Comparison of ENCODE assay signal across 17 cellular contexts in genomic region chr12:109735051-109735521, GRCh38. TPM values are rescaled to one million over a fixed set of nuclear protein-coding genes. Genes with fewer than 3 reads are reported as not detected.
DNase-seq lines count a peak whose midpoint lies in the region; ATAC-seq and TF ChIP-seq lines count a peak whose summit lies in the region.
"Had no signal": no experiment of that assay in that cellular context is flagged by ENCODE, and none has a peak within 500 bp of the region (broad histone marks: within the 10 kb centered on the region; RNA-seq: fewer than 3 reads in every experiment).

No MANE protein-coding gene starts in this region.

- 78% methylated on average over 10 of the region's 12 CpGs for WGBS in right lobe of liver (ENCODE audit: insufficient coverage, low coverage, low lambda C conversion rate, missing lambda C conversion rate)

- peaks cover 14% of the 10 kb centered on the region for H3K4me1 Mint-ChIP-seq in chondrocyte (ENCODE audit: low read depth)
- H3K4me1 Mint-ChIP-seq: CD4-positive, alpha-beta memory T cell had no signal

- no peaks in the 10 kb centered on the region for H3K36me3 ChIP-seq in right lobe of liver
- no peaks in the 10 kb centered on the region for H3K36me3 ChIP-seq in A673 (ENCODE audit: insufficient read depth, low read length, poor library complexity, severe bottlenecking)
- H3K36me3 ChIP-seq: upper lobe of left lung had no signal

- H3K4me3 ChIP-seq in right lobe of liver, result no peak overlapping the region
- H3K4me3 ChIP-seq in A673 (ENCODE audit: low read depth, low read length, poor library complexity, severe bottlenecking), result no peak overlapping the region
- H3K4me3 ChIP-seq: upper lobe of left lung had no signal

- no peak for ATAC-seq in right lobe of liver
- ATAC-seq in GM21423 (IDR thresholded peaks at IDR 0.05; ENCODE audit: unreplicated experiment), result no peak
- ATAC-seq: activated CD8-positive, alpha-beta T cell treated with anti-CD3 and anti-CD28 coated beads, Interleukin-2, amount 10 ng/mL, durations not matched to agents 7 days and 5 days; stimulated activated effector memory CD8-positive, alpha-beta T cell treated with anti-CD3 and anti-CD28 coated beads, Interleukin-12 subunit alpha, Interleukin-12 subunit beta, amount 100 ng/mL, for 72 hours had no signal

- no peak for TF ChIP-seq POLR2A in right lobe of liver (IDR thresholded peaks at IDR 0.05)

- CTCF ChIA-PET in A673 (lab: Charles Lee), result no interaction called here

- H3K9me3 ChIP-seq in right lobe of liver (no peaks in the 10 kb centered on the region), A673 (ENCODE audit: low read depth, low read length, poor library complexity, severe bottlenecking) (no peaks in the 10 kb centered on the region)
- H3K9me3 ChIP-seq: upper lobe of left lung had no signal

- H3K27ac ChIP-seq in right lobe of liver, result no peak overlapping the region
- peak overlapping the region; percentile 40 for H3K27ac ChIP-seq in substantia nigra (ENCODE audit: low read depth, low read length, poor library complexity, severe bottlenecking)
- H3K27ac ChIP-seq in A673 (ENCODE audit: low read depth, low read length, poor library complexity, severe bottlenecking), result no peak overlapping the region
- H3K27ac ChIP-seq: upper lobe of left lung had no signal

- TF ChIP-seq CTCF in chondrocyte (IDR thresholded peaks at IDR 0.05) (no peak), right lobe of liver (IDR thresholded peaks at IDR 0.05) (no peak), A673 (conservative IDR thresholded peaks at IDR 0.05; ENCODE audit: low read depth, low read length) (no peak)

- intact Hi-C loops in right lobe of liver (cut with DNase I), result no loop called here
- intact Hi-C loops in A673 (cut with micrococcal nuclease; ENCODE audit: unreplicated experiment), result no loop called here

- H3K27ac Mint-ChIP-seq in chondrocyte (ENCODE audit: unreplicated experiment), result no peak overlapping the region
- H3K27ac Mint-ChIP-seq: activated CD8-positive, alpha-beta T cell treated with anti-CD3 and anti-CD28 coated beads, Interleukin-2, amount 10 ng/mL, durations not matched to agents 7 days and 5 days; CD4-positive, alpha-beta memory T cell; stimulated activated effector memory CD8-positive, alpha-beta T cell treated with anti-CD3 and anti-CD28 coated beads, Interleukin-12 subunit alpha, Interleukin-12 subunit beta, amount 100 ng/mL, for 72 hours had no signal

- peaks cover 0 to 37% (median 17%) of the 10 kb centered on the region in 4 donors for H3K4me1 ChIP-seq in right lobe of liver
- H3K4me1 ChIP-seq in A673 (ENCODE audit: insufficient read depth, low read length, poor library complexity, severe bottlenecking), result peaks cover 21% of the 10 kb centered on the region

- H3K4me3 Mint-ChIP-seq in chondrocyte (ENCODE audit: unreplicated experiment), result no peak overlapping the region
- H3K4me3 Mint-ChIP-seq: activated CD8-positive, alpha-beta T cell treated with anti-CD3 and anti-CD28 coated beads, Interleukin-2, amount 10 ng/mL, durations not matched to agents 7 days and 5 days; CD4-positive, alpha-beta memory T cell; stimulated activated effector memory CD8-positive, alpha-beta T cell treated with anti-CD3 and anti-CD28 coated beads, Interleukin-12 subunit alpha, Interleukin-12 subunit beta, amount 100 ng/mL, for 72 hours had no signal

- peaks cover 8% of the 10 kb centered on the region for H3K27me3 Mint-ChIP-seq in chondrocyte (ENCODE audit: low read depth)

- H3K36me3 Mint-ChIP-seq in chondrocyte (ENCODE audit: low read depth), result no peaks in the 10 kb centered on the region
- H3K36me3 Mint-ChIP-seq: brain; CD4-positive, alpha-beta memory T cell; stimulated activated effector memory CD8-positive, alpha-beta T cell treated with anti-CD3 and anti-CD28 coated beads, Interleukin-12 subunit alpha, Interleukin-12 subunit beta, amount 100 ng/mL, for 72 hours had no signal

- H3K9me3 Mint-ChIP-seq in chondrocyte (ENCODE audit: low read depth), result no peaks in the 10 kb centered on the region
- H3K9me3 Mint-ChIP-seq: stimulated activated effector memory CD8-positive, alpha-beta T cell treated with anti-CD3 and anti-CD28 coated beads, Interleukin-12 subunit alpha, Interleukin-12 subunit beta, amount 100 ng/mL, for 72 hours had no signal

- DNase-seq in activated T-cell treated with anti-CD3 and anti-CD28 coated beads, Interleukin-2, amount 50 U/mL, for 1 hour, result peak; percentile 10
- no peak for DNase-seq in activated T-cell treated with anti-CD3 and anti-CD28 coated beads for 4 hours
- DNase-seq in chondrocyte (ENCODE audit: low spot score), result peak; percentile 51
- peak; percentile 12 to 37 (median 34) for DNase-seq in right lobe of liver
- DNase-seq in substantia nigra (lab: John Stamatoyannopoulos, UW), result no peak
- no peak for DNase-seq in A673 (ENCODE audit: low spot score)
- no peak for DNase-seq in AML-193 (lab: John Stamatoyannopoulos, UW)
- DNase-seq: activated CD8-positive, alpha-beta T cell treated with anti-CD3 and anti-CD28 coated beads, Interleukin-2, amount 10 ng/mL, durations not matched to agents 7 days and 5 days; CD4-positive, alpha-beta memory T cell; dermis blood vessel endothelial cell; DND-41; NCI-H2029; occipital lobe had no signal

- H3K27me3 ChIP-seq in right lobe of liver (no peaks in the 10 kb centered on the region), A673 (replicated peaks; ENCODE audit: insufficient read depth, low read depth, low read length, poor library complexity) (no peaks in the 10 kb centered on the region)

- POLR2A ChIA-PET in A673 (lab: Charles Lee; ENCODE audit: low non-redundant PET), result no interaction called here

- BruUV-seq in A673 (replicated peaks; lab: Mats Ljungman, UMichigan), result no TSS peak

RNA-seq across cellular contexts. Expression of gene FAM222A, which starts 21.5 kb away (rescaled TPM):
- total RNA-seq in chondrocyte, result 1.0 to 1.5 TPM (median 1.2 TPM) in 3 replicates
- 1 to 10 TPM in 5 of 6 experiments, under 1 TPM in 1; 0.34 to 4.3 (median 1.2) TPM for total RNA-seq in right lobe of liver
- 3.9 and 5.5 TPM in 2 replicates for total RNA-seq in A673 (2021)

Comparison
In these comparisons a context has a peak if more than half of its experiments do, and no peak if none do; other contexts are left out.
1. DNase-seq: peak in activated T-cell treated with anti-CD3 and anti-CD28 coated beads, Interleukin-2, amount 50 U/mL, for 1 hour (single experiment), chondrocyte (single experiment) and right lobe of liver (3 of 3); none in activated T-cell treated with anti-CD3 and anti-CD28 coated beads for 4 hours (single experiment), substantia nigra (0 of 49), A673 (single experiment) and AML-193 (0 of 2).